In genomic region chr13:27079421-27079958, GRCh38 we compare ENCODE assay signal across 13 cellular contexts.
DNase-seq lines count a peak whose midpoint lies in the region; ATAC-seq and TF ChIP-seq lines count a peak whose summit lies in the region.
"Had no signal": no experiment of that assay in that cellular context is flagged by ENCODE, and none has a peak within 500 bp of the region (broad histone marks: within the 10 kb centered on the region; RNA-seq: fewer than 3 reads in every experiment).

No MANE protein-coding gene starts in this region.

- H3K4me1 ChIP-seq in SK-N-SH (ENCODE audit: control insufficient read depth in 1 of 2, insufficient read depth in 2 of 2, low read depth in 1 of 2, low read length in 1 of 2) = peaks cover 3 to 19% of the 10 kb centered on the region in 2 experiments; a peak in 3 of 4 replicates
- H3K4me1 ChIP-seq: colonic mucosa had no signal

- POLR2A ChIA-PET in SK-N-SH (lab: Yijun Ruan, JAX) = no interaction called here
- POLR2A ChIA-PET in activated CD4-positive, alpha-beta T cell treated with anti-CD3 and anti-CD28 coated beads, Interleukin-2, amount 10 ng/mL, durations not matched to agents 7 days and 5 days (lab: Charles Lee) = interaction anchor here (0.6 kb wide), 1 partner anchor 45 kb away, joined by 3 read pairs; no protein-coding TSS in a partner anchor

- H3F3A ChIP-seq in SK-N-SH (replicated peaks; ENCODE audit: insufficient read depth) = no peaks in the 10 kb centered on the region

- ATAC-seq in HG02973 (IDR thresholded peaks at IDR 0.05; ENCODE audit: unreplicated experiment) = no peak
- ATAC-seq: sciatic nerve had no signal

- H3K4me1 Mint-ChIP-seq in activated CD4-positive, alpha-beta T cell treated with anti-CD3 and anti-CD28 coated beads, Interleukin-2, amount 10 ng/mL, durations not matched to agents 7 days and 5 days = peaks cover 21% of the 10 kb centered on the region

- H2AFZ ChIP-seq in SK-N-SH (ENCODE audit: low read depth) = no peak overlapping the region

- peaks cover 2 to 31% of the 10 kb centered on the region in 2 experiments for H3K36me3 ChIP-seq in SK-N-SH (replicated peaks in 1 of 2; ENCODE audit: control insufficient read depth in 1 of 2, insufficient read depth in 2 of 2, low read length in 1 of 2)
- H3K36me3 ChIP-seq: colonic mucosa had no signal

- no peak overlapping the region for H3K9ac ChIP-seq in SK-N-SH

- no peak overlapping the region for H3K4me3 Mint-ChIP-seq in activated CD4-positive, alpha-beta T cell treated with anti-CD3 and anti-CD28 coated beads, Interleukin-2, amount 10 ng/mL, durations not matched to agents 7 days and 5 days

- H3K27me3 ChIP-seq in SK-N-SH (ENCODE audit: insufficient read depth) = no peaks in the 10 kb centered on the region
- H3K27me3 ChIP-seq: colonic mucosa had no signal

- H3K4me2 ChIP-seq in SK-N-SH = no peak overlapping the region

- H3K79me2 ChIP-seq in SK-N-SH (ENCODE audit: insufficient read depth) = 0 out of 2 replicates have a peak, but pooled peaks cover 10% of the 10 kb centered on the region

- H3K9me3 Mint-ChIP-seq in activated CD4-positive, alpha-beta T cell treated with anti-CD3 and anti-CD28 coated beads, Interleukin-2, amount 10 ng/mL, durations not matched to agents 7 days and 5 days = peaks cover 2% of the 10 kb centered on the region
- H3K9me3 Mint-ChIP-seq: IgD-negative memory B cell had no signal

- DNase-seq in DMS53 (lab: John Stamatoyannopoulos, UW) (peak; percentile 29), DMS53 treated with DMSO at 0.1 percent for 48 hours (lab: John Stamatoyannopoulos, UW; ENCODE audit: unreplicated experiment) (no peak), SK-N-SH (no peak), glomerular visceral epithelial cell (ENCODE audit: extremely low spot score) (peak; percentile 87), skeletal muscle cell (ENCODE audit: low read depth) (peak; percentile 64), inferior parietal cortex (ENCODE audit: extremely low spot score) (no peak)
- no peak for DNase-seq in activated CD4-positive, alpha-beta T cell treated with anti-CD3 and anti-CD28 coated beads, Interleukin-2, amount 10 ng/mL, durations not matched to agents 7 days and 5 days
- DNase-seq: colonic mucosa, kidney had no signal

- no peak for TF ChIP-seq RAD21 in SK-N-SH (IDR thresholded peaks at IDR 0.05; ENCODE audit: low read length)

- H4K20me1 ChIP-seq in SK-N-SH (ENCODE audit: insufficient read depth) = no peaks in the 10 kb centered on the region

- H3K27ac ChIP-seq in SK-N-SH (ENCODE audit: low read depth in 2 of 2, low read length in 1 of 2) = peak overlapping the region; percentile 41 to 71; a peak in 3 of 4 replicates
- H3K27ac ChIP-seq: 22Rv1, colonic mucosa had no signal

- peaks cover 33% of the 10 kb centered on the region for H3K36me3 Mint-ChIP-seq in activated CD4-positive, alpha-beta T cell treated with anti-CD3 and anti-CD28 coated beads, Interleukin-2, amount 10 ng/mL, durations not matched to agents 7 days and 5 days (ENCODE audit: low read depth)

- H3K27ac Mint-ChIP-seq in activated CD4-positive, alpha-beta T cell treated with anti-CD3 and anti-CD28 coated beads, Interleukin-2, amount 10 ng/mL, durations not matched to agents 7 days and 5 days = no peak overlapping the region
- H3K27ac Mint-ChIP-seq: IgD-negative memory B cell had no signal

- no peak for TF ChIP-seq CTCF in SK-N-SH (IDR thresholded peaks at IDR 0.05)

- H3K27me3 Mint-ChIP-seq in activated CD4-positive, alpha-beta T cell treated with anti-CD3 and anti-CD28 coated beads, Interleukin-2, amount 10 ng/mL, durations not matched to agents 7 days and 5 days = no peaks in the 10 kb centered on the region
- H3K27me3 Mint-ChIP-seq: IgD-negative memory B cell had no signal

- H3K4me3 ChIP-seq in SK-N-SH (ENCODE audit: low read depth in 2 of 2, low read length in 1 of 2) (no peak overlapping the region), skeletal muscle cell (ENCODE audit: low read depth, low read length) (no peak overlapping the region)
- H3K4me3 ChIP-seq: colonic mucosa had no signal

- H3K9me2 ChIP-seq in SK-N-SH = no peaks in the 10 kb centered on the region

- 0 out of 2 replicates have a peak, but pooled peaks cover under 1% of the 10 kb centered on the region for H3K9me3 ChIP-seq in SK-N-SH
- H3K9me3 ChIP-seq: colonic mucosa had no signal

- TF ChIP-seq EP300 in SK-N-SH (IDR thresholded peaks at IDR 0.05; ENCODE audit: borderline replicate concordance in 1 of 2, low read depth in 1 of 2, low read length in 1 of 2) = peak; percentile 12 to 64; a peak in 2 of 4 replicates

- CTCF ChIA-PET in SK-N-SH (lab: Yijun Ruan, JAX) = interaction anchor here (1.3 kb wide), 1 partner anchor 283 kb away, joined by 3 read pairs; no protein-coding TSS in a partner anchor
- CTCF ChIA-PET in activated CD4-positive, alpha-beta T cell treated with anti-CD3 and anti-CD28 coated beads, Interleukin-2, amount 10 ng/mL, durations not matched to agents 7 days and 5 days (lab: Charles Lee) = no interaction called here

- 76% methylated on average over 3 of the region's 3 CpGs for WGBS in SK-N-SH (ENCODE audit: low lambda C conversion rate)

TF ChIP-seq in SK-N-SH, 30 proteins besides CTCF, POLR2A, EP300 and RAD21 (continues in another document):
- TF ChIP-seq FOXM1 (IDR thresholded peaks at IDR 0.05; ENCODE audit: low read depth) (0 out of 2 replicates have a peak, but pooled peaks have one; percentile 35), FOSL2 (IDR thresholded peaks at IDR 0.05; ENCODE audit: borderline replicate concordance, low read depth) (peak; percentile 34; the same call in 1 of the 2 replicates), FOXJ3 (CRISPR knock-in tag; IDR thresholded peaks at IDR 0.05) (no peak), MEF2A (IDR thresholded peaks at IDR 0.05; ENCODE audit: borderline replicate concordance, low read depth) (no peak), GATA2 (CRISPR knock-in tag; IDR thresholded peaks at IDR 0.05) (no peak), EZH2phosphoT487 (IDR thresholded peaks at IDR 0.05; ENCODE audit: borderline replicate concordance, low read depth) (no peak), YY1 (IDR thresholded peaks at IDR 0.05; ENCODE audit: low read depth) (no peak), RXRA (IDR thresholded peaks at IDR 0.05; ENCODE audit: borderline replicate concordance, low read depth) (peak; percentile 52; the same call in 1 of the 2 replicates), RCOR1 (IDR thresholded peaks at IDR 0.05; ENCODE audit: low read length) (no peak), PBX3 (IDR thresholded peaks at IDR 0.05) (peak; percentile 81), TCF12 (IDR thresholded peaks at IDR 0.05) (peak; percentile 77), USF2 (IDR thresholded peaks at IDR 0.05; ENCODE audit: borderline replicate concordance, low read depth, low read length) (no peak), GABPA (IDR thresholded peaks at IDR 0.05; ENCODE audit: low read depth) (no peak), REST (IDR thresholded peaks at IDR 0.05; ENCODE audit: low read depth, low read length) (no peak), MXI1 (IDR thresholded peaks at IDR 0.05; ENCODE audit: low read depth, low read length) (no peak), MAX (IDR thresholded peaks at IDR 0.05; ENCODE audit: low read depth) (no peak), NFIC (IDR thresholded peaks at IDR 0.05; ENCODE audit: borderline replicate concordance) (peak; percentile 24; the same call in 1 of the 2 replicates)

Comparison
In these comparisons a context has a peak if more than half of its experiments do, and no peak if none do; other contexts are left out.
1. DNase-seq: peak in DMS53 (single experiment), glomerular visceral epithelial cell (single experiment) and skeletal muscle cell (single experiment); none in DMS53 treated with DMSO at 0.1 percent for 48 hours (single experiment), SK-N-SH (single experiment), inferior parietal cortex (single experiment) and activated CD4-positive, alpha-beta T cell treated with anti-CD3 and anti-CD28 coated beads, Interleukin-2, amount 10 ng/mL, durations not matched to agents 7 days and 5 days (single experiment).